19 cellular contexts compared by ENCODE assay signal in genomic region chr2:237894396-237894979, GRCh38. TPM values are rescaled to one million over a fixed set of nuclear protein-coding genes. Genes with fewer than 3 reads are reported as not detected.
DNase-seq lines count a peak whose midpoint lies in the region; FAIRE-seq and TF ChIP-seq lines count a peak whose summit lies in the region.
"Had no signal": no experiment of that assay in that cellular context is flagged by ENCODE, and none has a peak within 500 bp of the region (broad histone marks: within the 10 kb centered on the region; RNA-seq: fewer than 3 reads in every experiment).

No MANE protein-coding gene starts in this region.

- H3K4me2 ChIP-seq in keratinocyte (ENCODE audit: control insufficient read depth, extremely low read depth, insufficient read depth, low read depth, low read length) = no peak overlapping the region

- H3K36me3 ChIP-seq in keratinocyte (ENCODE audit: control insufficient read depth in 2 of 2, extremely low read depth in 1 of 2, insufficient read depth in 2 of 2, low read length in 2 of 2) = no peaks in the 10 kb centered on the region

- peaks cover 27% of the 10 kb centered on the region for H3K4me1 ChIP-seq in keratinocyte (ENCODE audit: control insufficient read depth, extremely low read depth, insufficient read depth, low read length)
- H3K4me1 ChIP-seq: testis had no signal

- peak; percentile 66 for DNase-seq in DMS153 (lab: John Stamatoyannopoulos, UW)
- DNase-seq in DMS153 treated with DMSO at 0.1 percent for 48 hours (lab: John Stamatoyannopoulos, UW; ENCODE audit: unreplicated experiment) = no peak
- no peak for DNase-seq in RWPE1 (ENCODE audit: low spot score)
- DNase-seq in keratinocyte (ENCODE audit: low read depth, low spot score) = no peak
- no peak for DNase-seq in occipital lobe (lab: John Stamatoyannopoulos, UW)
- no peak for DNase-seq in activated CD4-positive, alpha-beta memory T cell treated with anti-CD3 and anti-CD28 coated beads for 36 hours
- DNase-seq in activated gamma-delta T cell treated with Interleukin-2 at 50 U/mL for 16 hours = no peak
- DNase-seq: 8988T; activated B cell treated with CpG ODN at 0.5 μM for 24 hours; amniotic stem cell; immature natural killer cell; nephron progenitor cell; stimulated activated CD4-positive, alpha-beta T cell treated with anti-CD3 and anti-CD28 coated beads, Interleukin-2, amount 100 ng/mL, for 48 hours; testis had no signal

- H3K4me1 Mint-ChIP-seq in activated CD4-positive, alpha-beta memory T cell treated with anti-CD3 and anti-CD28 coated beads for 36 hours (ENCODE audit: low read depth) = peaks cover 29% of the 10 kb centered on the region

- H2AFZ ChIP-seq in keratinocyte (ENCODE audit: control insufficient read depth, low read length) = peak overlapping the region; percentile 46

- H4K20me1 ChIP-seq in keratinocyte (ENCODE audit: control insufficient read depth, extremely low read depth, insufficient read depth, low read length) = no peaks in the 10 kb centered on the region

- no peaks in the 10 kb centered on the region for H3K9me1 ChIP-seq in keratinocyte (ENCODE audit: control insufficient read depth, extremely low read depth, insufficient read depth, low read length)

- no peaks in the 10 kb centered on the region for H3K79me2 ChIP-seq in keratinocyte (ENCODE audit: control insufficient read depth, insufficient read depth, low read length)

- intact Hi-C loops in activated CD4-positive, alpha-beta memory T cell treated with anti-CD3 and anti-CD28 coated beads for 36 hours (cut with micrococcal nuclease) = no loop called here

- H3K27ac ChIP-seq in RWPE1 = peak overlapping the region; percentile 96
- H3K27ac ChIP-seq in keratinocyte (ENCODE audit: control insufficient read depth, insufficient read depth, low read length) = no peak overlapping the region
- peak overlapping the region; percentile 70 for H3K27ac ChIP-seq in temporal lobe (ENCODE audit: low read depth, low read length)
- H3K27ac ChIP-seq: testis had no signal

- no peaks in the 10 kb centered on the region for H3K36me3 Mint-ChIP-seq in activated CD4-positive, alpha-beta memory T cell treated with anti-CD3 and anti-CD28 coated beads for 36 hours
- H3K36me3 Mint-ChIP-seq: immature natural killer cell had no signal

- dilution Hi-C loops in keratinocyte (cut with MboI; ENCODE audit: extremely low pct_ligation_motif_present, low sequenced_read_pairs) = no loop called here

- H3K9ac ChIP-seq in keratinocyte (ENCODE audit: control insufficient read depth, extremely low read depth, insufficient read depth, low read length) = no peak overlapping the region

- no peak overlapping the region for H3K4me3 Mint-ChIP-seq in activated CD4-positive, alpha-beta memory T cell treated with anti-CD3 and anti-CD28 coated beads for 36 hours
- H3K4me3 Mint-ChIP-seq: activated B cell treated with CpG ODN at 0.5 μM for 24 hours; activated T-helper 17 cell treated with anti-CD3 and anti-CD28 coated beads, Interleukin-2, amount 50 U/mL, for 72 hours; immature natural killer cell; nephron progenitor cell; T-helper 1 cell treated with Interleukin-12 subunit alpha and Interleukin-12 subunit beta and Interleukin-4 antibody, amounts not matched to agents 30 μg/mL and 1 μg/mL, for 36 hours had no signal

- H3K27me3 Mint-ChIP-seq in activated CD4-positive, alpha-beta memory T cell treated with anti-CD3 and anti-CD28 coated beads for 36 hours = no peaks in the 10 kb centered on the region
- H3K27me3 Mint-ChIP-seq: activated B cell treated with CpG ODN at 0.5 μM for 24 hours; activated T-helper 17 cell treated with anti-CD3 and anti-CD28 coated beads, Interleukin-2, amount 50 U/mL, for 72 hours had no signal

- no peaks in the 10 kb centered on the region for H3K9me3 Mint-ChIP-seq in activated CD4-positive, alpha-beta memory T cell treated with anti-CD3 and anti-CD28 coated beads for 36 hours
- H3K9me3 Mint-ChIP-seq: activated B cell treated with CpG ODN at 0.5 μM for 24 hours; activated T-helper 17 cell treated with anti-CD3 and anti-CD28 coated beads, Interleukin-2, amount 50 U/mL, for 72 hours; immature natural killer cell; nephron progenitor cell; T-helper 1 cell treated with Interleukin-12 subunit alpha and Interleukin-12 subunit beta and Interleukin-4 antibody, amounts not matched to agents 30 μg/mL and 1 μg/mL, for 36 hours had no signal

- no peak overlapping the region for H3K4me3 ChIP-seq in keratinocyte (ENCODE audit: control insufficient read depth in 2 of 3, extremely low read depth in 1 of 3, insufficient read depth in 2 of 3, low read depth in 1 of 3, low read length in 3 of 3)
- H3K4me3 ChIP-seq: testis had no signal

- POLR2A ChIA-PET in RWPE1 (lab: Yijun Ruan, JAX; ENCODE audit: low non-redundant PET) = no interaction called here
- POLR2A ChIA-PET in activated CD4-positive, alpha-beta memory T cell treated with anti-CD3 and anti-CD28 coated beads for 36 hours (lab: Charles Lee) = no interaction called here

- no peaks in the 10 kb centered on the region for H3K27me3 ChIP-seq in keratinocyte (ENCODE audit: control insufficient read depth, extremely low read depth, insufficient read depth, low read length)
- H3K27me3 ChIP-seq: testis had no signal

- CTCF ChIA-PET in RWPE1 (lab: Yijun Ruan, JAX) = no interaction called here
- CTCF ChIA-PET in activated CD4-positive, alpha-beta memory T cell treated with anti-CD3 and anti-CD28 coated beads for 36 hours (lab: Charles Lee) = no interaction called here

- H3K27ac Mint-ChIP-seq in activated CD4-positive, alpha-beta memory T cell treated with anti-CD3 and anti-CD28 coated beads for 36 hours = no peak overlapping the region
- H3K27ac Mint-ChIP-seq: activated B cell treated with CpG ODN at 0.5 μM for 24 hours; activated T-helper 17 cell treated with anti-CD3 and anti-CD28 coated beads, Interleukin-2, amount 50 U/mL, for 72 hours; nephron progenitor cell; T-helper 1 cell treated with Interleukin-12 subunit alpha and Interleukin-12 subunit beta and Interleukin-4 antibody, amounts not matched to agents 30 μg/mL and 1 μg/mL, for 36 hours had no signal

- TF ChIP-seq CTCF in RWPE1 (conservative IDR thresholded peaks at IDR 0.05; ENCODE audit: low read depth) (no peak), keratinocyte (optimal IDR thresholded peaks at IDR 0.05 in 1 of 3, IDR thresholded peaks at IDR 0.05 in 1 of 3, conservative IDR thresholded peaks at IDR 0.05 in 1 of 3; ENCODE audit: extremely low read depth in 1 of 3, insufficient read depth in 2 of 3, low read length in 3 of 3) (no peak)

- H3K9me3 ChIP-seq in keratinocyte (ENCODE audit: control insufficient read depth, low read depth, low read length) = no peaks in the 10 kb centered on the region
- H3K9me3 ChIP-seq: testis had no signal

- no peak for FAIRE-seq in keratinocyte (lab: Jason Lieb, UNC)
- FAIRE-seq: colon, GM18507 had no signal

RNA-seq across cellular contexts. Expression of gene RAMP1, which starts 35.1 kb away (rescaled TPM):
- polyA plus RNA-seq in keratinocyte = 0.37 to 2.0 TPM (median 0.69 TPM) in 3 replicates
- polyA plus RNA-seq in keratinocyte (2011; ENCODE audit: low read depth) = not detected
- polyA plus RNA-seq in keratinocyte (2011; cell fraction: cytosol; rRNA removed) = 0.23 and 1.3 TPM in 2 replicates
- 0.18 and 0.45 TPM in 2 replicates for polyA plus RNA-seq in keratinocyte (2011; cell fraction: nucleus; rRNA removed)
- polyA plus RNA-seq in keratinocyte (2012; ENCODE audit: low replicate concordance) = 0.64 and 0.83 TPM in 2 replicates
- polyA minus RNA-seq in keratinocyte = not detected in 3 replicates
- polyA minus RNA-seq in keratinocyte (2011; cell fraction: cytosol; rRNA and poly(A)+ RNA removed) = 3.5 TPM
- 0.78 TPM in 1 of 2 replicates, not detected in the other for polyA minus RNA-seq in keratinocyte (2011; cell fraction: nucleus; rRNA and poly(A)+ RNA removed)
- total RNA-seq in temporal lobe (6.4 TPM), occipital lobe (2.7 TPM)
- total RNA-seq in activated CD4-positive, alpha-beta memory T cell treated with anti-CD3 and anti-CD28 coated beads for 36 hours = under 1 TPM; 0.77 to 0.97 TPM
